In genomic region chr6:26024651-26025046, GRCh38 we compare ENCODE assay signal across 10 cellular contexts.
DNase-seq lines count a peak whose midpoint lies in the region; ATAC-seq and TF ChIP-seq lines count a peak whose summit lies in the region.
"Had no signal": no experiment of that assay in that cellular context is flagged by ENCODE, and none has a peak within 500 bp of the region (broad histone marks: within the 10 kb centered on the region; RNA-seq: fewer than 3 reads in every experiment).

No MANE protein-coding gene starts in this region.

- H3K79me2 ChIP-seq in hepatocyte: no peaks in the 10 kb centered on the region

- ATAC-seq in T-helper 17 cell: no peak
- ATAC-seq in thoracic aorta (ENCODE audit: insufficient number of reproducible peaks, low FRiP score, low read depth): no peak
- ATAC-seq in GM18858 (IDR thresholded peaks at IDR 0.05; ENCODE audit: unreplicated experiment): no peak
- no peak for ATAC-seq in HG02642 (IDR thresholded peaks at IDR 0.05; ENCODE audit: poor library complexity, unreplicated experiment)

- TF ChIP-seq CTCF in hepatocyte (IDR thresholded peaks at IDR 0.05; ENCODE audit: poor library complexity): no peak
- no peak for TF ChIP-seq CTCF in thoracic aorta (IDR thresholded peaks at IDR 0.05)

- H3K4me1 ChIP-seq in hepatocyte (ENCODE audit: insufficient read depth) (peaks cover 9% of the 10 kb centered on the region), thoracic aorta (ENCODE audit: control insufficient read depth in 1 of 2, low read depth in 2 of 2) (peaks cover 16 to 23% of the 10 kb centered on the region in 2 donors)

- peaks cover 68% of the 10 kb centered on the region for H3K4me1 Mint-ChIP-seq in activated naive CD4-positive, alpha-beta T cell treated with anti-CD3 and anti-CD28 coated beads, Interleukin-2, amount 50 U/mL, for 24 hours
- peaks cover 33% of the 10 kb centered on the region for H3K4me1 Mint-ChIP-seq in T-helper 17 cell

- no peaks in the 10 kb centered on the region for H3K9me3 ChIP-seq in T-helper 17 cell (ENCODE audit: control insufficient read depth, low read length, poor library complexity, severe bottlenecking)
- no peaks in the 10 kb centered on the region for H3K9me3 ChIP-seq in hepatocyte (ENCODE audit: low read depth)
- H3K9me3 ChIP-seq in thoracic aorta: no peaks in the 10 kb centered on the region

- H3K4me3 ChIP-seq in hepatocyte (no peak overlapping the region), thoracic aorta (no peak overlapping the region)

- peak overlapping the region; percentile 78 for H3K27ac Mint-ChIP-seq in activated naive CD4-positive, alpha-beta T cell treated with anti-CD3 and anti-CD28 coated beads, Interleukin-2, amount 50 U/mL, for 24 hours
- peak overlapping the region; percentile 99 for H3K27ac Mint-ChIP-seq in T-helper 17 cell

- H3K4me2 ChIP-seq in hepatocyte: no peak overlapping the region

- no peaks in the 10 kb centered on the region for H3K27me3 Mint-ChIP-seq in activated naive CD4-positive, alpha-beta T cell treated with anti-CD3 and anti-CD28 coated beads, Interleukin-2, amount 50 U/mL, for 24 hours
- H3K27me3 Mint-ChIP-seq in T-helper 17 cell: no peaks in the 10 kb centered on the region

- H3K27me3 ChIP-seq in hepatocyte: no peaks in the 10 kb centered on the region
- no peaks in the 10 kb centered on the region for H3K27me3 ChIP-seq in thoracic aorta (replicated peaks; ENCODE audit: insufficient read depth)

- 91% methylated on average over 3 of the region's 3 CpGs for WGBS in hepatocyte (ENCODE audit: low lambda C conversion rate, missing lambda C conversion rate)

- no peak overlapping the region for H3K4me3 Mint-ChIP-seq in activated naive CD4-positive, alpha-beta T cell treated with anti-CD3 and anti-CD28 coated beads, Interleukin-2, amount 50 U/mL, for 24 hours
- no peak overlapping the region for H3K4me3 Mint-ChIP-seq in T-helper 17 cell

- peak overlapping the region; percentile 93 for H3K27ac ChIP-seq in hepatocyte
- peak overlapping the region; percentile 78 to 98 for H3K27ac ChIP-seq in thoracic aorta

- H3K36me3 Mint-ChIP-seq in activated naive CD4-positive, alpha-beta T cell treated with anti-CD3 and anti-CD28 coated beads, Interleukin-2, amount 50 U/mL, for 24 hours: no peaks in the 10 kb centered on the region
- peaks cover 2% of the 10 kb centered on the region for H3K36me3 Mint-ChIP-seq in T-helper 17 cell (ENCODE audit: low read depth)

- no peaks in the 10 kb centered on the region for H3K36me3 ChIP-seq in hepatocyte (replicated peaks; ENCODE audit: insufficient read depth, low read depth)
- no peaks in the 10 kb centered on the region for H3K36me3 ChIP-seq in thoracic aorta

- no peaks in the 10 kb centered on the region for H3K9me3 Mint-ChIP-seq in activated naive CD4-positive, alpha-beta T cell treated with anti-CD3 and anti-CD28 coated beads, Interleukin-2, amount 50 U/mL, for 24 hours

- no peaks in the 10 kb centered on the region for H4K20me1 ChIP-seq in hepatocyte (ENCODE audit: insufficient read depth, poor library complexity, severe bottlenecking)

- H3K9me2 ChIP-seq in hepatocyte (replicated peaks; ENCODE audit: insufficient read depth): no peaks in the 10 kb centered on the region

- no peak for DNase-seq in activated naive CD4-positive, alpha-beta T cell treated with anti-CD3 and anti-CD28 coated beads, Interleukin-2, amount 50 U/mL, for 16 hours
- DNase-seq in T-helper 17 cell (no peak), hepatocyte (ENCODE audit: low spot score) (no peak), thoracic aorta (ENCODE audit: low spot score) (no peak), iPS-NIHi11 (ENCODE audit: low spot score) (no peak)
- DNase-seq: activated gamma-delta T cell treated with Interleukin-2 at 50 U/mL for 16 hours, occipital lobe had no signal

- no peak overlapping the region for H2AFZ ChIP-seq in hepatocyte
